In the genomic region with DNA sequence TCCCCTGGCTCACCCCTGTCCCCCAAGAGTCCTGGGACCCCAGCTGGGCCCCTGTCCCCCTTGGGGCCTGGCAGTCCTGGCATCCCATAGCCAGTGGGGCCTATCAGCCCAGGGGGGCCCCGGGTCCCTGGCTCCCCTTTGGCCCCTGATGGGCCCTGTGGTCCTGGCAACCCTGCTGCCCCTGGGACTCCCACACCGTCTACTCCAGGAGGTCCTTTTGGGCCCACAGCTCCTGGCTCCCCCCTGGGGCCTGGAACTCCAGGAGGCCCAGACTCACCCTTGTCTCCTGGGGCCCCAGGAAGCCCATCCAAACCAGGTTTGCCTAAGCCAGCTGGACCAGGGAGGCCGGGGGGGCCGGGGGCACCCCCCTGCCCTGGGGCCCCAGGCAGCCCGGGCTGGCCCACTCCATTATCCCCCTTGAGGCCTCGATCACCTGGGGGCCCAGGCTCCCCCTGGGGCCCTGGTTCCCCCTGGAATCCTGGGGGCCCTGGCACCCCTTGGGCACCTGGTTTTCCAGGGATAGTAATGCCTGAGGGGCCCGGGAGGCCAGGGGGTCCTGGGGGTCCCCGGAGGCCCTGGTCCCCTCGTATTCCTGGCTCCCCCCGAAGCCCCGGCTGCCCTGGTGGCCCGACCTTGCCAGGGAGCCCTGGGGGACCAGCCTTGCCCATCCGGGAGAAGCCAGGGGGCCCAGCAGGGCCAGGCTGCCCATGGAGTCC, we compare ENCODE assay signal across 2 cellular contexts.
TF ChIP-seq lines count a peak whose summit lies in the region.

No MANE protein-coding gene starts in this region.

TF ChIP-seq in HEK293, 187 proteins besides CTCF, POLR2A, EP300 and RAD21:
- TF ChIP-seq ZIC2 (tag by site-specific recombination; IDR thresholded peaks at IDR 0.05) (peak; percentile 44), GLIS1 (tag by site-specific recombination; IDR thresholded peaks at IDR 0.05) (peak; percentile 90), ZNF350 (tag by site-specific recombination; IDR thresholded peaks at IDR 0.05) (no peak), MYNN (tag by site-specific recombination; IDR thresholded peaks at IDR 0.05; ENCODE audit: borderline replicate concordance) (no peak), IKZF3 (tag by site-specific recombination; IDR thresholded peaks at IDR 0.05) (no peak), ZNF292 (tag by site-specific recombination; IDR thresholded peaks at IDR 0.05; ENCODE audit: borderline replicate concordance, low read depth) (no peak), ZNF529 (tag by site-specific recombination; IDR thresholded peaks at IDR 0.05; ENCODE audit: insufficient replicate concordance) (no peak), ZNF202 (tag by site-specific recombination; IDR thresholded peaks at IDR 0.05; ENCODE audit: borderline replicate concordance) (no peak), ZNF140 (tag by site-specific recombination; IDR thresholded peaks at IDR 0.05) (no peak), ZNF843 (tag by site-specific recombination; IDR thresholded peaks at IDR 0.05) (no peak), ZBTB7A (tag by site-specific recombination; IDR thresholded peaks at IDR 0.05; ENCODE audit: low read depth) (no peak), GLIS2 (tag by site-specific recombination; IDR thresholded peaks at IDR 0.05) (0 out of 2 replicates have a peak, but pooled peaks have one; percentile 22), ZNF670 (tag by site-specific recombination; IDR thresholded peaks at IDR 0.05; ENCODE audit: low read depth) (no peak)
- TF ChIP-seq, protein P1, sequence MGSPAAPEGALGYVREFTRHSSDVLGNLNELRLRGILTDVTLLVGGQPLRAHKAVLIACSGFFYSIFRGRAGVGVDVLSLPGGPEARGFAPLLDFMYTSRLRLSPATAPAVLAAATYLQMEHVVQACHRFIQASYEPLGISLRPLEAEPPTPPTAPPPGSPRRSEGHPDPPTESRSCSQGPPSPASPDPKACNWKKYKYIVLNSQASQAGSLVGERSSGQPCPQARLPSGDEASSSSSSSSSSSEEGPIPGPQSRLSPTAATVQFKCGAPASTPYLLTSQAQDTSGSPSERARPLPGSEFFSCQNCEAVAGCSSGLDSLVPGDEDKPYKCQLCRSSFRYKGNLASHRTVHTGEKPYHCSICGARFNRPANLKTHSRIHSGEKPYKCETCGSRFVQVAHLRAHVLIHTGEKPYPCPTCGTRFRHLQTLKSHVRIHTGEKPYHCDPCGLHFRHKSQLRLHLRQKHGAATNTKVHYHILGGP (tag by site-specific recombination; IDR thresholded peaks at IDR 0.05) = no peak

TF ChIP-seq in H1, 55 proteins besides CTCF, POLR2A, EP300 and RAD21:
- no peak for TF ChIP-seq CBX5 (IDR thresholded peaks at IDR 0.05; ENCODE audit: low read depth, low read length)
- TF ChIP-seq ZNF274 (IDR thresholded peaks at IDR 0.05; ENCODE audit: borderline replicate concordance, extremely low read depth, low read length) = no peak
- TF ChIP-seq FOSL1 (IDR thresholded peaks at IDR 0.05; ENCODE audit: insufficient read depth, low read depth, low read length) = no peak
- no peak for TF ChIP-seq RBBP5 (IDR thresholded peaks at IDR 0.05; ENCODE audit: borderline replicate concordance, low read depth, low read length)
- no peak for TF ChIP-seq TEAD4 (IDR thresholded peaks at IDR 0.05; ENCODE audit: low read depth, low read length)
- no peak for TF ChIP-seq SIN3A (conservative IDR thresholded peaks at IDR 0.05 in 1 of 2, IDR thresholded peaks at IDR 0.05 in 1 of 2; ENCODE audit: low read depth in 1 of 2, low read length in 2 of 2)
- TF ChIP-seq, protein P2, sequence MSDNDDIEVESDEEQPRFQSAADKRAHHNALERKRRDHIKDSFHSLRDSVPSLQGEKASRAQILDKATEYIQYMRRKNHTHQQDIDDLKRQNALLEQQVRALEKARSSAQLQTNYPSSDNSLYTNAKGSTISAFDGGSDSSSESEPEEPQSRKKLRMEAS (IDR thresholded peaks at IDR 0.05) = no peak
- no peak for TF ChIP-seq GTF2F1 (IDR thresholded peaks at IDR 0.05; ENCODE audit: borderline replicate concordance, low read depth, low read length)
- TF ChIP-seq BRCA1 (IDR thresholded peaks at IDR 0.05; ENCODE audit: low read depth, low read length) = no peak
- no peak for TF ChIP-seq SP2 (IDR thresholded peaks at IDR 0.05; ENCODE audit: low read length)
- no peak for TF ChIP-seq CEBPB (IDR thresholded peaks at IDR 0.05; ENCODE audit: low read depth, low read length)
- TF ChIP-seq, protein P3, sequence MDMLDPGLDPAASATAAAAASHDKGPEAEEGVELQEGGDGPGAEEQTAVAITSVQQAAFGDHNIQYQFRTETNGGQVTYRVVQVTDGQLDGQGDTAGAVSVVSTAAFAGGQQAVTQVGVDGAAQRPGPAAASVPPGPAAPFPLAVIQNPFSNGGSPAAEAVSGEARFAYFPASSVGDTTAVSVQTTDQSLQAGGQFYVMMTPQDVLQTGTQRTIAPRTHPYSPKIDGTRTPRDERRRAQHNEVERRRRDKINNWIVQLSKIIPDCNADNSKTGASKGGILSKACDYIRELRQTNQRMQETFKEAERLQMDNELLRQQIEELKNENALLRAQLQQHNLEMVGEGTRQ (IDR thresholded peaks at IDR 0.05; ENCODE audit: low read length) = no peak
- TF ChIP-seq SRF (IDR thresholded peaks at IDR 0.05; ENCODE audit: low read depth, low read length) = no peak
- no peak for TF ChIP-seq MAFK (IDR thresholded peaks at IDR 0.05; ENCODE audit: low read depth, low read length)
- TF ChIP-seq RFX5 (IDR thresholded peaks at IDR 0.05; ENCODE audit: borderline replicate concordance, low read depth, low read length) = no peak
- TF ChIP-seq TCF12 (IDR thresholded peaks at IDR 0.05; ENCODE audit: low read depth, low read length) = no peak
- no peak for TF ChIP-seq RNF2 (IDR thresholded peaks at IDR 0.05; ENCODE audit: borderline replicate concordance, low read depth, low read length, missing control alignments, poor library complexity, severe bottlenecking)
- TF ChIP-seq SIRT6 (IDR thresholded peaks at IDR 0.05; ENCODE audit: low read length) = no peak
- TF ChIP-seq BACH1 (IDR thresholded peaks at IDR 0.05; ENCODE audit: low read length) = no peak
